12 cellular contexts compared by ENCODE assay signal in genomic region chr11:68353669-68354068, GRCh38. TPM values are rescaled to one million over a fixed set of nuclear protein-coding genes. Genes with fewer than 3 reads are reported as not detected.
A peak's percentile ranks its signal among the peaks of the same experiment; 100 is the strongest.
DNase-seq lines count a peak whose midpoint lies in the region; ATAC-seq, FAIRE-seq and TF ChIP-seq lines count a peak whose summit lies in the region.
"Had no signal": no experiment of that assay in that cellular context is flagged by ENCODE, and none has a peak within 500 bp of the region (broad histone marks: within the 10 kb centered on the region; RNA-seq: fewer than 3 reads in every experiment).

No MANE protein-coding gene starts in this region.

- POLR2A ChIA-PET in HepG2 (lab: Yijun Ruan, JAX) = no interaction called here

- no peak for TF ChIP-seq RAD21 in liver (IDR thresholded peaks at IDR 0.05)
- no peak for TF ChIP-seq RAD21 in HepG2 (CRISPR knock-in tag; IDR thresholded peaks at IDR 0.05)

- no peak for TF ChIP-seq EP300 in HepG2 (IDR thresholded peaks at IDR 0.05; ENCODE audit: low read depth in 2 of 2, low read length in 2 of 2)
- no peak for TF ChIP-seq EP300 in HepG2 (CRISPR knock-in tag; IDR thresholded peaks at IDR 0.05; ENCODE audit: borderline replicate concordance)

- H3K36me3 ChIP-seq in liver (ENCODE audit: control insufficient read depth in 4 of 4, insufficient read depth in 3 of 4, low read depth in 1 of 4, low read length in 3 of 4) (peaks cover 0 to 10% (median 3%) of the 10 kb centered on the region in 4 donors), HepG2 (replicated peaks in 1 of 2; ENCODE audit: control insufficient read depth in 1 of 2, insufficient read depth in 2 of 2, low read length in 2 of 2) (peaks cover 55 to 85% of the 10 kb centered on the region in 2 experiments; a peak in 4 of 5 replicates), heart left ventricle (peaks cover 0 to 26% (median 1%) of the 10 kb centered on the region in 9 donors), pancreas (peaks cover 0 to 11% (median 0%) of the 10 kb centered on the region in 3 donors)

- no peak for FAIRE-seq in HepG2 (lab: Jason Lieb, UNC)
- FAIRE-seq in pancreas (lab: Jason Lieb, UNC) = no peak
- FAIRE-seq: islet of Langerhans had no signal

- CTCF ChIA-PET in HepG2 (lab: Yijun Ruan, JAX; ENCODE audit: low intra/inter-chr PET ratio, low total read pairs) = no interaction called here

- H3K4me3 ChIP-seq in liver (ENCODE audit: low read depth in 1 of 3, low read length in 3 of 3) (no peak overlapping the region), HepG2 (replicated peaks in 1 of 3; ENCODE audit: insufficient read depth in 1 of 3, low read depth in 2 of 3, low read length in 3 of 3) (no peak overlapping the region), heart left ventricle (no peak overlapping the region), pancreas (no peak overlapping the region), lower leg skin (ENCODE audit: low read depth, poor library complexity, severe bottlenecking) (no peak overlapping the region)

- H3K9me3 ChIP-seq in liver (ENCODE audit: control insufficient read depth in 4 of 4, low read length in 3 of 4) = no peaks in the 10 kb centered on the region
- H3K9me3 ChIP-seq in HepG2 (ENCODE audit: low read length) = no peaks in the 10 kb centered on the region
- no peaks in the 10 kb centered on the region for H3K9me3 ChIP-seq in heart left ventricle
- no peaks in the 10 kb centered on the region for H3K9me3 ChIP-seq in pancreas

- H2AFZ ChIP-seq in HepG2 (ENCODE audit: low read length) = no peak overlapping the region

- H3K27me3 ChIP-seq in liver (ENCODE audit: control insufficient read depth in 4 of 4, insufficient read depth in 4 of 4, low read length in 3 of 4) (no peaks in the 10 kb centered on the region), HepG2 (ENCODE audit: control insufficient read depth in 1 of 2, insufficient read depth in 2 of 2, low read length in 2 of 2) (no peaks in the 10 kb centered on the region; a peak in 1 of 5 replicates), heart left ventricle (no peaks in the 10 kb centered on the region), pancreas (no peaks in the 10 kb centered on the region)

- peaks cover 61% of the 10 kb centered on the region; the same call in 1 of the 2 replicates for H4K20me1 ChIP-seq in HepG2 (ENCODE audit: insufficient read depth, low read length)

- peak overlapping the region; percentile 32 to 57 for H3K27ac ChIP-seq in liver (ENCODE audit: low read depth in 1 of 2, low read length in 2 of 2)
- H3K27ac ChIP-seq in HepG2 (ENCODE audit: extremely low read length, insufficient read depth, low read length) = no peak overlapping the region
- peak overlapping the region; percentile 66 to 95 (median 86) for H3K27ac ChIP-seq in heart left ventricle
- H3K27ac ChIP-seq in pancreas = peak overlapping the region; percentile 51 to 76 (median 60)

- DNase-seq in HepG2 (ENCODE audit: low spot score) (no peak), heart left ventricle (no peak), pancreas (no peak), GM03348 (ENCODE audit: low spot score) (no peak), A172 (ENCODE audit: low spot score) (no peak), lower leg skin (ENCODE audit: low spot score in 2 of 2) (no peak)
- DNase-seq: activated CD4-positive, alpha-beta T cell treated with anti-CD3 and anti-CD28 coated beads, Interleukin-2, amount 50 U/mL, for 48 hours; stimulated activated CD4-positive, alpha-beta T cell treated with anti-CD3 and anti-CD28 coated beads, Interleukin-4, amount 100 ng/mL, for 4 hours; T-helper 1 cell had no signal

- H3K79me2 ChIP-seq in HepG2 (ENCODE audit: insufficient read depth, low read length) = peaks cover 50% of the 10 kb centered on the region

- H3K9ac ChIP-seq in liver (ENCODE audit: low read depth in 1 of 2, low read length in 2 of 2) (no peak overlapping the region), HepG2 (ENCODE audit: insufficient read depth, low read depth, low read length) (no peak overlapping the region)

- H3K4me1 ChIP-seq in liver (ENCODE audit: control insufficient read depth in 4 of 4, insufficient read depth in 4 of 4, low read length in 3 of 4) (peaks cover 16 to 60% (median 38%) of the 10 kb centered on the region in 4 donors), HepG2 (ENCODE audit: insufficient read depth, low read length) (no peaks in the 10 kb centered on the region), heart left ventricle (peaks cover 0 to 61% (median 31%) of the 10 kb centered on the region in 12 donors), pancreas (peaks cover 0 to 10% (median 4%) of the 10 kb centered on the region in 3 donors)

- no TSS peak for BruUV-seq in HepG2 (replicated peaks; lab: Mats Ljungman, UMichigan)

- intact Hi-C loops in HepG2 (cut with micrococcal nuclease; ENCODE audit: unreplicated experiment) = no loop called here
- intact Hi-C loops in heart left ventricle (cut with DNase I) = loop anchor here in 3 of 10 donors (1.0 to 5.0 kb wide), 4 partner anchors 7 to 41 kb away; partner anchors contain the start of gene LRP5 (in 1 of the 3)
- intact Hi-C loops in pancreas (cut with DNase I) = no loop called here
- intact Hi-C loops in lower leg skin (cut with DNase I; ENCODE audit: low total_unique reads) = no loop called here

- 94% methylated on average over 11 of the region's 11 CpGs for WGBS in liver
- 100% methylated on average over 3 of the region's 11 CpGs for WGBS in HepG2 (ENCODE audit: low lambda C conversion rate)
- 75 to 92% (median 85%) methylated on average over 6 to 11 of the region's 11 CpGs for WGBS in heart left ventricle, 4 donors
- 90 to 96% methylated on average over 11 of the region's 11 CpGs for WGBS in pancreas, 2 donors
- WGBS in lower leg skin, 2 donors = 74 to 91% methylated on average over 8 to 11 of the region's 11 CpGs

- no peak for TF ChIP-seq POLR2A in HepG2 (IDR thresholded peaks at IDR 0.05; ENCODE audit: insufficient read depth in 1 of 2, low read depth in 2 of 2, low read length in 2 of 2)
- TF ChIP-seq POLR2A in heart left ventricle (IDR thresholded peaks at IDR 0.05) = no peak
- no peak for TF ChIP-seq POLR2A in lower leg skin (IDR thresholded peaks at IDR 0.05)

- ATAC-seq in HepG2 (no peak), heart left ventricle (peak in 2 of 4 donors; percentile 3 to 5), pancreas (no peak), GM18511 (IDR thresholded peaks at IDR 0.05; ENCODE audit: unreplicated experiment) (no peak)

- no peak overlapping the region for H3K4me2 ChIP-seq in HepG2 (ENCODE audit: low read depth, low read length)

- TF ChIP-seq CTCF in liver (IDR thresholded peaks at IDR 0.05; ENCODE audit: low read depth, low read length, missing input control) (no peak), HepG2 (CRISPR knock-in tag; IDR thresholded peaks at IDR 0.05) (no peak), heart left ventricle (IDR thresholded peaks at IDR 0.05) (no peak), pancreas (IDR thresholded peaks at IDR 0.05) (no peak), lower leg skin (IDR thresholded peaks at IDR 0.05) (no peak)

- in situ Hi-C loops in HepG2 (cut with HindIII; ENCODE audit: extremely low pct_ligation_motif_present, low pct_unique_long_range_greater_than_20kb) = no loop called here

TF ChIP-seq in liver, 16 proteins besides CTCF, POLR2A, EP300 and RAD21:
- TF ChIP-seq MAX (IDR thresholded peaks at IDR 0.05) (no peak), FOXA2 (IDR thresholded peaks at IDR 0.05) (no peak)

TF ChIP-seq in HepG2, 621 proteins besides CTCF, POLR2A, EP300 and RAD21:
- no peak for TF ChIP-seq ZSCAN30 (CRISPR knock-in tag; IDR thresholded peaks at IDR 0.05)

RNA-seq across cellular contexts. Expression of gene LRP5, which starts 41.3 kb away (rescaled TPM):
- total RNA-seq in liver (10 to 100 TPM; 53.8 to 99.3 TPM), HepG2 (2016; rRNA removed; fragmentation: Illumina TruSeq; extraction: Trizol) (23.6 and 40.4 TPM in 2 replicates), heart left ventricle (10 to 100 TPM; 34.5 to 62.5 (median 39.8) TPM), pancreas (10 to 100 TPM; 27.4 to 50.6 (median 31.3) TPM), lower leg skin (10 to 100 TPM; 25.0 to 53.5 (median 29.3) TPM)
- polyA plus RNA-seq in liver (10 to 100 TPM; 48.9 to 88.8 TPM), HepG2 (2011; rRNA removed) (64.0 and 83.4 TPM in 2 replicates), heart left ventricle (10 to 100 TPM; 30.2 to 44.0 TPM), pancreas (10 to 100 TPM; 43.7 to 62.8 TPM)
- total RNA-seq in HepG2 (2016; cell fraction: cytosol; rRNA removed; fragmentation: Illumina TruSeq; extraction: Trizol; ENCODE audit: low read depth) = 19.7 and 22.6 TPM in 2 replicates
- total RNA-seq in HepG2 (2016; cell fraction: insoluble cytoplasmic fraction; rRNA removed; fragmentation: Illumina TruSeq; extraction: Trizol) = 17.6 and 41.1 TPM in 2 replicates
- total RNA-seq in HepG2 (2016; cell fraction: membrane; rRNA removed; fragmentation: Illumina TruSeq; extraction: Trizol) = 27.9 and 29.7 TPM in 2 replicates
- 50.9 and 60.6 TPM in 2 replicates for total RNA-seq in HepG2 (2016; cell fraction: nucleus; rRNA removed; fragmentation: Illumina TruSeq; extraction: Trizol)
- polyA plus RNA-seq in HepG2 (2011; cell fraction: cytosol; rRNA removed) = 37.9 and 59.3 TPM in 2 replicates
- 131 and 158 TPM in 2 replicates for polyA plus RNA-seq in HepG2 (2011; cell fraction: nucleus; rRNA removed)
- polyA plus RNA-seq in HepG2 (2012) = 80.7 and 119 TPM in 2 replicates
- 10.8 and 12.1 TPM in 2 replicates for polyA plus RNA-seq in HepG2 (2016; cell fraction: cytosol; fragmentation: Illumina TruSeq; extraction: Trizol; ENCODE audit: low read depth)
- polyA plus RNA-seq in HepG2 (2016; cell fraction: insoluble cytoplasmic fraction; fragmentation: Illumina TruSeq; extraction: Trizol; ENCODE audit: low read depth) = 25.6 and 36.8 TPM in 2 replicates
- 20.7 and 25.9 TPM in 2 replicates for polyA plus RNA-seq in HepG2 (2016; cell fraction: membrane; fragmentation: Illumina TruSeq; extraction: Trizol; ENCODE audit: low read depth)
- 130 and 133 TPM in 2 replicates for polyA plus RNA-seq in HepG2 (2016; cell fraction: nucleus; fragmentation: Illumina TruSeq; extraction: Trizol; ENCODE audit: insufficient read depth, low read depth)
- 49.7 and 219 TPM in 2 replicates for polyA minus RNA-seq in HepG2 (2011; rRNA and poly(A)+ RNA removed; ENCODE audit: low replicate concordance)
- polyA minus RNA-seq in HepG2 (2011; cell fraction: cytosol; rRNA and poly(A)+ RNA removed) = 75.4 and 75.5 TPM in 2 replicates
- 58.3 and 59.0 TPM in 2 replicates for polyA minus RNA-seq in HepG2 (2011; cell fraction: nucleus; rRNA and poly(A)+ RNA removed)
- 13.2 and 13.7 TPM in 2 replicates for total RNA-seq in A172 (2014; rRNA removed; shearing (Covaris generic))
